In the genomic region with DNA sequence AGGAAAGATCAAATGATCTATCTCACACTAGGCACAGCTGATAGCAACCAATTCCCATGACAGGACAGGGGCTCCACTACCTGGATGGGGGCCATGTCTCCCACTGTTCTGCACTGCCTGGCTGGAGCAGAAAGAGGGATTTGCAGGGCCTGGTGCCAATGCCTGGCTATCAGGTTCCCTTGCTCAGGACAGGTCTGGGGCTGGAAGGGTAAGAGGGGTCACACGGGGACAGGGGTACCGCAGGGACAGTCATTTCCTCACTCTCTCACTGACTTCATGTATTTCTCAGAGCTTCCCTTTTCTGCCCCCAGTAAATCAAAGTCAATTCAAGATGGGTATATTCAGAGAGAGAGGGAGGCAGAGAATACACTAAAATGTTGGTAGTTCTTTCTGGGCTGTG, we compare ENCODE assay signal across 1 cellular context.
TF ChIP-seq lines count a peak whose summit lies in the region.

No MANE protein-coding gene starts in this region.

TF ChIP-seq in HepG2, 621 proteins besides CTCF, POLR2A, EP300 and RAD21 (continued from another document):
- TF ChIP-seq, protein P1, sequence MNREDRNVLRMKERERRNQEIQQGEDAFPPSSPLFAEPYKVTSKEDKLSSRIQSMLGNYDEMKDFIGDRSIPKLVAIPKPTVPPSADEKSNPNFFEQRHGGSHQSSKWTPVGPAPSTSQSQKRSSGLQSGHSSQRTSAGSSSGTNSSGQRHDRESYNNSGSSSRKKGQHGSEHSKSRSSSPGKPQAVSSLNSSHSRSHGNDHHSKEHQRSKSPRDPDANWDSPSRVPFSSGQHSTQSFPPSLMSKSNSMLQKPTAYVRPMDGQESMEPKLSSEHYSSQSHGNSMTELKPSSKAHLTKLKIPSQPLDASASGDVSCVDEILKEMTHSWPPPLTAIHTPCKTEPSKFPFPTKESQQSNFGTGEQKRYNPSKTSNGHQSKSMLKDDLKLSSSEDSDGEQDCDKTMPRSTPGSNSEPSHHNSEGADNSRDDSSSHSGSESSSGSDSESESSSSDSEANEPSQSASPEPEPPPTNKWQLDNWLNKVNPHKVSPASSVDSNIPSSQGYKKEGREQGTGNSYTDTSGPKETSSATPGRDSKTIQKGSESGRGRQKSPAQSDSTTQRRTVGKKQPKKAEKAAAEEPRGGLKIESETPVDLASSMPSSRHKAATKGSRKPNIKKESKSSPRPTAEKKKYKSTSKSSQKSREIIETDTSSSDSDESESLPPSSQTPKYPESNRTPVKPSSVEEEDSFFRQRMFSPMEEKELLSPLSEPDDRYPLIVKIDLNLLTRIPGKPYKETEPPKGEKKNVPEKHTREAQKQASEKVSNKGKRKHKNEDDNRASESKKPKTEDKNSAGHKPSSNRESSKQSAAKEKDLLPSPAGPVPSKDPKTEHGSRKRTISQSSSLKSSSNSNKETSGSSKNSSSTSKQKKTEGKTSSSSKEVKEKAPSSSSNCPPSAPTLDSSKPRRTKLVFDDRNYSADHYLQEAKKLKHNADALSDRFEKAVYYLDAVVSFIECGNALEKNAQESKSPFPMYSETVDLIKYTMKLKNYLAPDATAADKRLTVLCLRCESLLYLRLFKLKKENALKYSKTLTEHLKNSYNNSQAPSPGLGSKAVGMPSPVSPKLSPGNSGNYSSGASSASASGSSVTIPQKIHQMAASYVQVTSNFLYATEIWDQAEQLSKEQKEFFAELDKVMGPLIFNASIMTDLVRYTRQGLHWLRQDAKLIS (CRISPR knock-in tag; IDR thresholded peaks at IDR 0.05), result no peak
